8 cellular contexts compared by ENCODE assay signal in genomic region chr9:136978073-136978864, GRCh38. TPM values are rescaled to one million over a fixed set of nuclear protein-coding genes. Genes with fewer than 3 reads are reported as not detected.
DNase-seq lines count a peak whose midpoint lies in the region; ATAC-seq and TF ChIP-seq lines count a peak whose summit lies in the region.

No MANE protein-coding gene starts in this region.

- no peak for TF ChIP-seq CTCF in WTC11 (IDR thresholded peaks at IDR 0.05)
- no peak for TF ChIP-seq CTCF in breast epithelium (IDR thresholded peaks at IDR 0.05)
- no peak for TF ChIP-seq CTCF in smooth muscle cell (IDR thresholded peaks at IDR 0.05; ENCODE audit: borderline replicate concordance, insufficient read depth, poor library complexity, severe bottlenecking)

- peak overlapping the region; percentile 66 for H3K4me3 Mint-ChIP-seq in WTC11

- POLR2A ChIA-PET in WTC11 (lab: Charles Lee) = interaction anchor here (0.8 to 1.5 kb wide), 6 partner anchors 14 to 263 kb away, joined by 3 to 6 read pairs (median 4); partner anchors contain the start of genes PAXX, TPRN and TUBB4B

- H3K4me1 ChIP-seq in ACC112 (ENCODE audit: control insufficient read depth, insufficient read depth, low read length, unreplicated experiment) (no peaks in the 10 kb centered on the region), HUES6 (ENCODE audit: control insufficient read depth, insufficient read depth, low read length) (peaks cover 7% of the 10 kb centered on the region), breast epithelium (no peaks in the 10 kb centered on the region), iPS-20b (ENCODE audit: insufficient read depth, low read length) (no peaks in the 10 kb centered on the region; the same call in 1 of the 2 replicates), smooth muscle cell (ENCODE audit: low read depth) (peaks cover 4% of the 10 kb centered on the region)

- H3K36me3 ChIP-seq in ACC112 (ENCODE audit: insufficient read depth, low read length) = no peaks in the 10 kb centered on the region
- H3K36me3 ChIP-seq in HUES6 (ENCODE audit: control insufficient read depth, insufficient read depth, low read length) = no peaks in the 10 kb centered on the region
- no peaks in the 10 kb centered on the region for H3K36me3 ChIP-seq in breast epithelium
- H3K36me3 ChIP-seq in iPS-20b (ENCODE audit: insufficient read depth, low read depth, low read length) = no peaks in the 10 kb centered on the region
- H3K36me3 ChIP-seq in smooth muscle cell (ENCODE audit: low read depth) = no peaks in the 10 kb centered on the region

- H2AFZ ChIP-seq in ACC112 (ENCODE audit: low read length, unreplicated experiment) (peak overlapping the region; percentile 89), smooth muscle cell (ENCODE audit: low read depth) (peak overlapping the region; percentile 89)

- no peak overlapping the region for H3K27ac ChIP-seq in ACC112 (ENCODE audit: low read depth, low read length)
- H3K27ac ChIP-seq in HUES6 (ENCODE audit: low read depth, low read length) = no peak overlapping the region
- H3K27ac ChIP-seq in breast epithelium = peak overlapping the region; percentile 7 to 50
- no peak overlapping the region for H3K27ac ChIP-seq in iPS-20b (ENCODE audit: low read length)
- no peak overlapping the region for H3K27ac ChIP-seq in smooth muscle cell (ENCODE audit: low read depth)

- TF ChIP-seq POLR2A in breast epithelium (IDR thresholded peaks at IDR 0.05) = no peak

- CTCF ChIA-PET in WTC11 (lab: Charles Lee) = interaction anchor here (0.5 to 6.2 kb wide), 48 partner anchors 8 to 876 kb away, joined by 3 to 117 read pairs (median 5); partner anchors contain the start of genes ABCA2, AJM1, C8G and CLIC3

- DNase-seq in WTC11 (ENCODE audit: low spot score) (peak; percentile 96), breast epithelium (ENCODE audit: low spot score in 2 of 2) (peak; percentile 40 to 63), smooth muscle cell (lab: John Stamatoyannopoulos, UW; ENCODE audit: unreplicated experiment) (peak; percentile 86), NCI-H510A treated with DMSO at 0.1 percent for 48 hours (lab: John Stamatoyannopoulos, UW) (no peak)

- H3K9ac ChIP-seq in HUES6 (ENCODE audit: low read length) (no peak overlapping the region), iPS-20b (ENCODE audit: low read depth, low read length) (peak overlapping the region; percentile 41; the same call in 1 of the 2 replicates), smooth muscle cell (ENCODE audit: low read depth) (no peak overlapping the region)

- intact Hi-C loops in breast epithelium (cut with DNase I; ENCODE audit: low total_unique reads) = no loop called here

- ATAC-seq in WTC11 (peak; percentile 76), GM19463 (IDR thresholded peaks at IDR 0.05; ENCODE audit: unreplicated experiment) (no peak)

- no peak overlapping the region for H3K27ac Mint-ChIP-seq in WTC11

- H3K4me3 ChIP-seq in ACC112 (ENCODE audit: low read depth, low read length) (peak overlapping the region; percentile 74), HUES6 (ENCODE audit: low read depth, low read length) (peak overlapping the region; percentile 78), breast epithelium (peak overlapping the region; percentile 35 to 72 (median 57)), iPS-20b (ENCODE audit: low read length) (peak overlapping the region; percentile 72), smooth muscle cell (peak overlapping the region; percentile 48)

- H3K9me3 ChIP-seq in HUES6 (ENCODE audit: control insufficient read depth, insufficient read depth, low read depth, low read length) = no peaks in the 10 kb centered on the region
- no peaks in the 10 kb centered on the region for H3K9me3 ChIP-seq in breast epithelium
- no peaks in the 10 kb centered on the region for H3K9me3 ChIP-seq in iPS-20b (ENCODE audit: insufficient read depth, low read depth, low read length)
- no peaks in the 10 kb centered on the region for H3K9me3 ChIP-seq in smooth muscle cell (replicated peaks; ENCODE audit: low read depth)

- H4K20me1 ChIP-seq in smooth muscle cell (ENCODE audit: low read depth) = peaks cover 9% of the 10 kb centered on the region

- no peaks in the 10 kb centered on the region for H3K27me3 ChIP-seq in ACC112 (ENCODE audit: insufficient read depth, low read length)
- peaks cover 9% of the 10 kb centered on the region; the same call in 1 of the 2 replicates for H3K27me3 ChIP-seq in HUES6 (ENCODE audit: control insufficient read depth, insufficient read depth, low read length)
- peaks cover 0 to 3% of the 10 kb centered on the region in 2 donors for H3K27me3 ChIP-seq in breast epithelium
- peaks cover 11% of the 10 kb centered on the region for H3K27me3 ChIP-seq in iPS-20b (ENCODE audit: insufficient read depth, low read length)
- no peaks in the 10 kb centered on the region for H3K27me3 ChIP-seq in smooth muscle cell (ENCODE audit: low read depth)

- H3F3A ChIP-seq in smooth muscle cell (ENCODE audit: low read depth) = no peaks in the 10 kb centered on the region

- H3K79me2 ChIP-seq in ACC112 (ENCODE audit: control insufficient read depth, insufficient read depth, low read length, unreplicated experiment) (no peaks in the 10 kb centered on the region), smooth muscle cell (ENCODE audit: low read depth) (no peaks in the 10 kb centered on the region)

- H3K9me3 Mint-ChIP-seq in WTC11 = no peaks in the 10 kb centered on the region

- under 1% methylated on average over 45 of the region's 78 CpGs for whole genome bisulfite sequencing in smooth muscle cell (ENCODE audit: low lambda C conversion rate)

- H3K4me2 ChIP-seq in smooth muscle cell = peak overlapping the region; percentile 82

- no peaks in the 10 kb centered on the region for H3K36me3 Mint-ChIP-seq in WTC11

- peaks cover 3% of the 10 kb centered on the region; the same call in 1 of the 2 replicates for H3K27me3 Mint-ChIP-seq in WTC11 (ENCODE audit: low read depth)

- H3K4me1 Mint-ChIP-seq in WTC11 = peaks cover 3% of the 10 kb centered on the region; the same call in 1 of the 2 replicates

TF ChIP-seq in WTC11, 78 proteins besides CTCF, POLR2A, EP300 and RAD21 (continues in another document):
- TF ChIP-seq, protein P1, sequence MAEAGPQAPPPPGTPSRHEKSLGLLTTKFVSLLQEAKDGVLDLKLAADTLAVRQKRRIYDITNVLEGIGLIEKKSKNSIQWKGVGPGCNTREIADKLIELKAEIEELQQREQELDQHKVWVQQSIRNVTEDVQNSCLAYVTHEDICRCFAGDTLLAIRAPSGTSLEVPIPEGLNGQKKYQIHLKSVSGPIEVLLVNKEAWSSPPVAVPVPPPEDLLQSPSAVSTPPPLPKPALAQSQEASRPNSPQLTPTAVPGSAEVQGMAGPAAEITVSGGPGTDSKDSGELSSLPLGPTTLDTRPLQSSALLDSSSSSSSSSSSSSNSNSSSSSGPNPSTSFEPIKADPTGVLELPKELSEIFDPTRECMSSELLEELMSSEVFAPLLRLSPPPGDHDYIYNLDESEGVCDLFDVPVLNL (CRISPR knock-in tag; IDR thresholded peaks at IDR 0.05; ENCODE audit: borderline replicate concordance, low read depth) = no peak
- TF ChIP-seq ZNF532 (CRISPR knock-in tag; IDR thresholded peaks at IDR 0.05; ENCODE audit: borderline replicate concordance) (no peak), SP1 (CRISPR knock-in tag; conservative IDR thresholded peaks at IDR 0.05) (peak; percentile 61), FOXP1 (CRISPR knock-in tag; IDR thresholded peaks at IDR 0.05; ENCODE audit: borderline replicate concordance) (0 out of 2 replicates have a peak, but pooled peaks have one; percentile 12)

RNA-seq across cellular contexts. Expression of gene PTGDS, which starts 1.0 kb away (rescaled TPM):
- total RNA-seq in WTC11 (2021) (2.2 to 4.0 TPM (median 2.9 TPM) in 3 replicates), breast epithelium (10 to 100 TPM; 46.7 to 72.6 (median 48.2) TPM), smooth muscle cell (119 and 145 TPM in 2 replicates)
- 597 and 611 TPM in 2 replicates for polyA plus RNA-seq in smooth muscle cell

RNA-seq across cellular contexts. Expression of gene LCNL1, which starts 4.5 kb away (rescaled TPM):
- total RNA-seq in WTC11 (2021) (0.27 to 0.50 TPM (median 0.34 TPM) in 3 replicates), breast epithelium (under 1 TPM in 2 of 3 donors, not detected in 1; 0.16 to 0.29 TPM), smooth muscle cell (0.67 and 1.1 TPM in 2 replicates)
- polyA plus RNA-seq in smooth muscle cell = 0.85 and 0.89 TPM in 2 replicates

RNA-seq across cellular contexts. Expression of gene PAXX, which starts 14.0 kb away (rescaled TPM):
- total RNA-seq in WTC11 (2021) (44.1 to 45.3 TPM (median 44.6 TPM) in 3 replicates), breast epithelium (10 to 100 TPM; 24.6 to 66.2 (median 49.2) TPM), smooth muscle cell (27.4 and 29.0 TPM in 2 replicates)
- polyA plus RNA-seq in smooth muscle cell = 61.4 and 62.0 TPM in 2 replicates

RNA-seq across cellular contexts. Expression of gene CLIC3, which starts 18.1 kb away (rescaled TPM):
- 0.31 to 0.41 TPM in 2 of 3 replicates, not detected in the other for total RNA-seq in WTC11 (2021)
- total RNA-seq in breast epithelium = 1 to 10 TPM in 1 of 3 donors, under 1 TPM in 1, not detected in 1; 0.32 to 3.5 TPM
- total RNA-seq in smooth muscle cell = 15.2 and 36.8 TPM in 2 replicates
- 43.9 and 69.9 TPM in 2 replicates for polyA plus RNA-seq in smooth muscle cell

RNA-seq across cellular contexts. Expression of gene LCN12, which starts 26.2 kb away (rescaled TPM):
- total RNA-seq in WTC11 (2021) (1.9 to 4.7 TPM (median 3.4 TPM) in 3 replicates), breast epithelium (1 to 10 TPM in 2 of 3 donors, not detected in 1; 1.8 to 5.6 TPM), smooth muscle cell (not detected in 2 replicates)
- polyA plus RNA-seq in smooth muscle cell = not detected in 2 replicates

Comparison
In these comparisons a context has a peak if more than half of its experiments do, and no peak if none do; other contexts are left out.
1. H3K27ac ChIP-seq: peak in breast epithelium (2 of 2); none in ACC112 (single experiment), HUES6 (single experiment), iPS-20b (single experiment) and smooth muscle cell (single experiment).
2. Peak in every context shown above with its lines, with median percentiles within 50 percentile points of each other: H3K4me3 ChIP-seq.